ENCODE assay signal across 19 cellular contexts in genomic region chr6:109420751-109421150, GRCh38. TPM values are rescaled to one million over a fixed set of nuclear protein-coding genes. Genes with fewer than 3 reads are reported as not detected.
A peak's percentile ranks its signal among the peaks of the same experiment; 100 is the strongest.
DNase-seq lines count a peak whose midpoint lies in the region; ATAC-seq and TF ChIP-seq lines count a peak whose summit lies in the region.
"Had no signal": no experiment of that assay in that cellular context is flagged by ENCODE, and none has a peak within 500 bp of the region (broad histone marks: within the 10 kb centered on the region; RNA-seq: fewer than 3 reads in every experiment).

No MANE protein-coding gene starts in this region.

- H3K4me3 ChIP-seq in RWPE2 (ENCODE audit: severe bottlenecking): no peak overlapping the region
- H3K4me3 ChIP-seq: body of pancreas, upper lobe of left lung had no signal

- no peak for TF ChIP-seq CTCF in RWPE2 (IDR thresholded peaks at IDR 0.05; ENCODE audit: poor library complexity, severe bottlenecking)

- H3K9me3 ChIP-seq in RWPE2 (ENCODE audit: severe bottlenecking): no peaks in the 10 kb centered on the region
- H3K9me3 ChIP-seq: body of pancreas, upper lobe of left lung had no signal

- H3K4me1 ChIP-seq in RWPE2 (ENCODE audit: insufficient read depth, poor library complexity, severe bottlenecking): no peaks in the 10 kb centered on the region
- H3K4me1 ChIP-seq: upper lobe of left lung had no signal

- no peak overlapping the region for H3K27ac ChIP-seq in RWPE2 (ENCODE audit: poor library complexity, severe bottlenecking)
- H3K27ac ChIP-seq: body of pancreas, upper lobe of left lung, WERI-Rb-1 had no signal

- no peaks in the 10 kb centered on the region for H3K27me3 ChIP-seq in RWPE2 (ENCODE audit: insufficient read depth, poor library complexity, severe bottlenecking)
- H3K27me3 ChIP-seq: body of pancreas, upper lobe of left lung had no signal

- peak; percentile 11 for DNase-seq in A172 (ENCODE audit: low spot score)
- peak; percentile 10 to 38 for DNase-seq in Kasumi-1 (lab: John Stamatoyannopoulos, UW)
- no peak for DNase-seq in RWPE2 (ENCODE audit: low spot score)
- DNase-seq in glomerular visceral epithelial cell (ENCODE audit: extremely low spot score): peak; percentile 59
- no peak for DNase-seq in mesenteric fat pad (ENCODE audit: low spot score)
- DNase-seq in NCI-H2107 treated with DMSO at 0.1 percent for 48 hours (lab: John Stamatoyannopoulos, UW; ENCODE audit: unreplicated experiment): no peak
- DNase-seq in NAMALWA (ENCODE audit: low spot score): no peak
- no peak for DNase-seq in activated effector memory CD4-positive, alpha-beta T cell treated with Interleukin-2 at 50 U/mL for 16 hours
- DNase-seq: activated CD8-positive, alpha-beta memory T cell treated with anti-CD3 and anti-CD28 coated beads, Interleukin-2, amount 50 U/mL, for 48 hours; activated naive CD8-positive, alpha-beta T cell treated with anti-CD3 and anti-CD28 coated beads, Interleukin-2, amount 50 U/mL, for 24 hours; body of pancreas; IMR-90; MM.1S; naive thymus-derived CD8-positive, alpha-beta T cell; NCI-H2029; right cardiac atrium; T-helper 17 cell; upper lobe of left lung; WERI-Rb-1 had no signal

- ATAC-seq in RWPE2 (ENCODE audit: low read depth): peak; percentile 66; the same call in 2 of the 3 replicates
- ATAC-seq: activated naive CD8-positive, alpha-beta T cell treated with anti-CD3 and anti-CD28 coated beads, Interleukin-2, amount 50 U/mL, for 24 hours; body of pancreas; naive thymus-derived CD8-positive, alpha-beta T cell; right cardiac atrium; T-helper 17 cell had no signal

- H3K36me3 ChIP-seq in RWPE2 (ENCODE audit: low read depth): no peaks in the 10 kb centered on the region
- H3K36me3 ChIP-seq: upper lobe of left lung, WERI-Rb-1 had no signal

RNA-seq across cellular contexts. Expression of gene PPIL6, which starts 19.7 kb away (rescaled TPM):
- 1.7 and 2.4 TPM in 2 replicates for total RNA-seq in A172 (2014; rRNA removed; shearing (Covaris generic))
- total RNA-seq in mesenteric fat pad: 2.3 TPM

RNA-seq across cellular contexts. Expression of gene SMPD2, which starts 19.8 kb away (rescaled TPM):
- 9.1 and 13.1 TPM in 2 replicates for total RNA-seq in A172 (2014; rRNA removed; shearing (Covaris generic))
- total RNA-seq in mesenteric fat pad: 9.4 TPM

RNA-seq across cellular contexts. Expression of gene MICAL1, which starts 34.8 kb away (rescaled TPM):
- 34.2 and 37.3 TPM in 2 replicates for total RNA-seq in A172 (2014; rRNA removed; shearing (Covaris generic))
- 24.6 TPM for total RNA-seq in mesenteric fat pad

RNA-seq across cellular contexts. Expression of gene CD164, which starts 38.5 kb away (rescaled TPM):
- total RNA-seq in A172 (2014; rRNA removed; shearing (Covaris generic)): 140 and 193 TPM in 2 replicates
- total RNA-seq in mesenteric fat pad: 323 TPM

Comparison
In these comparisons a context has a peak if more than half of its experiments do, and no peak if none do; other contexts are left out.
1. DNase-seq: peak in A172 (single experiment), Kasumi-1 (2 of 2) and glomerular visceral epithelial cell (single experiment); none in RWPE2 (single experiment), mesenteric fat pad (single experiment), NCI-H2107 treated with DMSO at 0.1 percent for 48 hours (single experiment), NAMALWA (single experiment) and activated effector memory CD4-positive, alpha-beta T cell treated with Interleukin-2 at 50 U/mL for 16 hours (single experiment).